Comparison of ENCODE assay signal across 16 cellular contexts in the genomic region with DNA sequence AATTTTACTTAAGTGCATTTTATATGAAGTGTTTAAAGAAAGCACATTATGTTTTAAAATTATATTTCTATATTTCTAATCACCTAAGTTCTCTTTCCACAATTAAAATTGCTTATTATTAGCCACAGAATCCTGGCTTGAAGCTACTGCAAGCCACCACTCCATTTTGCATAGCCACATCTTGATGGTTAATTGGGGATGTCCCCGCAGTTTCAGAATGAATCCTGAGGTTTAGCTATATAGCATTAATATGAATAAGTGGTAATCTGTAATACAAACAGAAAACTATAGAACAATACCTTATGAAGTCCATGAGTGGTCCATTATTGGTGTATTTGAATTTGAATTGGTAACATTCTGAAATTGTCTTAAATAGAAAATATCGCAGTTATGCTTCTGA. TPM values are rescaled to one million over a fixed set of nuclear protein-coding genes. Genes with fewer than 3 reads are reported as not detected.
A peak's percentile ranks its signal among the peaks of the same experiment; 100 is the strongest.
DNase-seq lines count a peak whose midpoint lies in the region; ATAC-seq and TF ChIP-seq lines count a peak whose summit lies in the region.
"Had no signal": no experiment of that assay in that cellular context is flagged by ENCODE, and none has a peak within 500 bp of the region (broad histone marks: within the 10 kb centered on the region; RNA-seq: fewer than 3 reads in every experiment).

No MANE protein-coding gene starts in this region.

- no peaks in the 10 kb centered on the region for H3K27me3 Mint-ChIP-seq in effector memory CD8-positive, alpha-beta T cell

- no peak overlapping the region for H2AFZ ChIP-seq in OCI-LY3 (ENCODE audit: low read depth, low read length)

- intact Hi-C loops in cardiac septum (cut with DNase I) = no loop called here

- no peaks in the 10 kb centered on the region for H3K4me1 Mint-ChIP-seq in effector memory CD8-positive, alpha-beta T cell (ENCODE audit: low read depth in 2 of 2)

- peaks cover 69% of the 10 kb centered on the region for H3K27me3 ChIP-seq in OCI-LY3 (ENCODE audit: low read depth, low read length)
- H3K27me3 ChIP-seq: testis had no signal

- DNase-seq in GM10248 (ENCODE audit: extremely low spot score) = peak; percentile 61
- DNase-seq in GM13976 (ENCODE audit: low spot score) = peak; percentile 49
- no peak for DNase-seq in NAMALWA (ENCODE audit: low spot score)
- no peak for DNase-seq in occipital lobe (lab: John Stamatoyannopoulos, UW)
- DNase-seq in effector memory CD8-positive, alpha-beta T cell = no peak
- DNase-seq in cardiac septum (ENCODE audit: low spot score) = no peak
- DNase-seq: activated CD4-positive, alpha-beta T cell treated with anti-CD3 and anti-CD28 coated beads for 4 hours; lower lobe of right lung; NCI-H446 treated with DMSO at 0.1 percent for 48 hours; SHP77 treated with DMSO at 0.1 percent for 48 hours; testis had no signal

- CTCF ChIA-PET in GM10248 (lab: Yijun Ruan, JAX) = interaction anchor here (1.2 to 1.6 kb wide), 4 partner anchors 11 to 148 kb away, joined by 3 to 8 read pairs (median 4); a partner anchor contains a TSS

- no peak overlapping the region for H3K27ac ChIP-seq in OCI-LY3 (ENCODE audit: low read length)
- H3K27ac ChIP-seq: lower lobe of right lung, testis had no signal

- no peaks in the 10 kb centered on the region for H3K36me3 ChIP-seq in OCI-LY3 (replicated peaks; ENCODE audit: low read depth, low read length)
- H3K36me3 ChIP-seq: HAP-1, lower lobe of right lung had no signal

- POLR2A ChIA-PET in GM10248 (lab: Yijun Ruan, JAX) = interaction anchor here (0.9 kb wide), 1 partner anchor 11 kb away, joined by 5 read pairs; a partner anchor contains a TSS

- no peak overlapping the region for H3K4me3 ChIP-seq in OCI-LY3 (ENCODE audit: low read length)
- H3K4me3 ChIP-seq: HAP-1, lower lobe of right lung, smooth muscle cell, testis had no signal

- H3K4me1 ChIP-seq in OCI-LY3 (ENCODE audit: low read length) = peaks cover 15% of the 10 kb centered on the region
- H3K4me1 ChIP-seq: HAP-1, lower lobe of right lung, testis had no signal

- H3K4me2 ChIP-seq in OCI-LY3 (ENCODE audit: low read length) = peak overlapping the region; percentile 52
- H3K4me2 ChIP-seq: smooth muscle cell had no signal

- no peaks in the 10 kb centered on the region for H3K9me3 Mint-ChIP-seq in effector memory CD8-positive, alpha-beta T cell

- H3K9ac ChIP-seq in OCI-LY3 (ENCODE audit: low read length) = no peak overlapping the region

- peak; percentile 77 for ATAC-seq in GM21786 (IDR thresholded peaks at IDR 0.05; ENCODE audit: unreplicated experiment)
- ATAC-seq in effector memory CD8-positive, alpha-beta T cell (replicated peaks) = no peak
- ATAC-seq: lower lobe of right lung had no signal

- H3K79me2 ChIP-seq in OCI-LY3 (ENCODE audit: low read length) = no peaks in the 10 kb centered on the region

- peaks cover 4% of the 10 kb centered on the region for H3K36me3 Mint-ChIP-seq in effector memory CD8-positive, alpha-beta T cell (ENCODE audit: insufficient read depth)

- H3K9me3 ChIP-seq in OCI-LY3 (ENCODE audit: insufficient read depth, low read length) = no peaks in the 10 kb centered on the region
- H3K9me3 ChIP-seq: HAP-1, lower lobe of right lung, testis had no signal

- TF ChIP-seq CTCF in GM10248 (IDR thresholded peaks at IDR 0.05; ENCODE audit: control extremely low read depth, extremely low read depth, low read depth, missing control alignments) (no peak), GM13976 (IDR thresholded peaks at IDR 0.05; ENCODE audit: borderline replicate concordance, control extremely low read depth, extremely low read depth, insufficient read depth, missing control alignments) (no peak), OCI-LY3 (IDR thresholded peaks at IDR 0.05; ENCODE audit: low read depth, low read length) (no peak)

- no peak overlapping the region for H3K4me3 Mint-ChIP-seq in effector memory CD8-positive, alpha-beta T cell

- H4K20me1 ChIP-seq in OCI-LY3 (ENCODE audit: insufficient read depth, low read length) = peaks cover 4% of the 10 kb centered on the region

- no peak overlapping the region for H3K27ac Mint-ChIP-seq in effector memory CD8-positive, alpha-beta T cell

- in situ Hi-C loops in GM13976 (cut with MboI; ENCODE audit: low sequenced_read_pairs, unreplicated experiment) = no loop called here

RNA-seq across cellular contexts. Expression of a gene that starts 11.6 kb away (rescaled TPM):
- total RNA-seq in occipital lobe = 5.8 TPM
- total RNA-seq in cardiac septum = 12.6 TPM

RNA-seq across cellular contexts. Expression of a gene that starts 12.1 kb away (rescaled TPM):
- 0.78 TPM for total RNA-seq in occipital lobe
- not detected for total RNA-seq in cardiac septum
- total RNA-seq: epithelial cell of proximal tubule, smooth muscle cell had no signal

RNA-seq across cellular contexts. Expression of a gene that starts 57.0 kb away (rescaled TPM):
- total RNA-seq in occipital lobe (11.9 TPM), cardiac septum (18.9 TPM)

Comparison
In these comparisons a context has a peak if more than half of its experiments do, and no peak if none do; other contexts are left out.
1. DNase-seq: peak in GM10248 (single experiment) and GM13976 (single experiment); none in NAMALWA (single experiment), occipital lobe (single experiment), effector memory CD8-positive, alpha-beta T cell (0 of 3) and cardiac septum (single experiment).